Comparison of ENCODE assay signal across 28 cellular contexts in the genomic region with DNA sequence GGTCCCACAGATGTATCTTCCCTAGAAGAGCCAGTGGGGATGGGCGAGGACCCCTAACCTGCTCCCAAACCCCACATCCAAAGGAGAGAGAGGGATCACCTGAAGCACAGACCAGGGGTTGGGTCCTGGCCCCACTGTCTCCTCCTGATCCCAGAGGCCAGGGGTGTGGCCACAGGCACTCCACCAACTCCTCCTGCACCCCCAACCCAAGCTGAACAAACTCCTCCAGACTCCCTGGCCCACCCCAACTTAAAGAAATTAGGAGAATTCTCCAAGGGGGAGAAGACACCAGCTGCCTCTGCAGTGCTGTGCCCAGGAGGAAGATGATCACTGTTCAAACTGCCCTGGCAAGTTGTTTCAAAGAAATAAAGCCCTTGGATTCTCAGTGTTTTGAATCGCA. TPM values are rescaled to one million over a fixed set of nuclear protein-coding genes. Genes with fewer than 3 reads are reported as not detected.
A peak's percentile ranks its signal among the peaks of the same experiment; 100 is the strongest.
DNase-seq lines count a peak whose midpoint lies in the region; ATAC-seq and TF ChIP-seq lines count a peak whose summit lies in the region.
"Had no signal": no experiment of that assay in that cellular context is flagged by ENCODE, and none has a peak within 500 bp of the region (broad histone marks: within the 10 kb centered on the region; RNA-seq: fewer than 3 reads in every experiment).

No MANE protein-coding gene starts in this region.

- H3K9ac ChIP-seq in endodermal cell (ENCODE audit: extremely low read depth, low read length, poor library complexity, severe bottlenecking): no peak overlapping the region
- H3K9ac ChIP-seq: BLaER1 had no signal

- CTCF ChIA-PET in GM10248 (lab: Yijun Ruan, JAX): no interaction called here

- POLR2A ChIA-PET in GM10248 (lab: Yijun Ruan, JAX): no interaction called here

- no peak for TF ChIP-seq CTCF in GM10248 (IDR thresholded peaks at IDR 0.05; ENCODE audit: control extremely low read depth, extremely low read depth, low read depth, missing control alignments)
- no peak for TF ChIP-seq CTCF in endodermal cell (conservative IDR thresholded peaks at IDR 0.05)
- no peak for TF ChIP-seq CTCF in brain microvascular endothelial cell (IDR thresholded peaks at IDR 0.05; ENCODE audit: low read depth, low read length, missing control alignments)

- H3K4me1 ChIP-seq in endodermal cell (ENCODE audit: control insufficient read depth, insufficient read depth, low read length): no peaks in the 10 kb centered on the region
- H3K4me1 ChIP-seq: A549, BE2C, BLaER1 had no signal

- no peak overlapping the region for H3K4me3 Mint-ChIP-seq in endodermal cell
- H3K4me3 Mint-ChIP-seq: CD14-positive monocyte; CD4-positive, alpha-beta memory T cell; CD4-positive, CD25-positive, alpha-beta regulatory T cell; CD8-positive, alpha-beta memory T cell had no signal

- H3K9me3 Mint-ChIP-seq in endodermal cell: no peaks in the 10 kb centered on the region
- H3K9me3 Mint-ChIP-seq: CD4-positive, alpha-beta memory T cell had no signal

- ATAC-seq in GM18498 (IDR thresholded peaks at IDR 0.05; ENCODE audit: unreplicated experiment): no peak
- ATAC-seq: A549 had no signal

- H3K27ac Mint-ChIP-seq in endodermal cell: no peak overlapping the region
- H3K27ac Mint-ChIP-seq: CD14-positive monocyte; CD4-positive, alpha-beta memory T cell; CD4-positive, CD25-positive, alpha-beta regulatory T cell had no signal

- no peaks in the 10 kb centered on the region for H3K4me1 Mint-ChIP-seq in endodermal cell
- H3K4me1 Mint-ChIP-seq: CD14-positive monocyte; CD4-positive, alpha-beta memory T cell; CD4-positive, CD25-positive, alpha-beta regulatory T cell; CD8-positive, alpha-beta memory T cell had no signal

- WGBS in endodermal cell (ENCODE audit: insufficient coverage in 1 of 2, insufficient read length in 1 of 2), 2 experiments: 75 to 83% methylated on average over 1 to 2 of the region's 2 CpGs

- in situ Hi-C loops in brain microvascular endothelial cell (cut with HindIII; ENCODE audit: low pct_ligation_motif_present, low sequenced_read_pairs): no loop called here

- no peaks in the 10 kb centered on the region for H3K27me3 ChIP-seq in endodermal cell (ENCODE audit: control insufficient read depth, insufficient read depth, low read length, poor library complexity, severe bottlenecking)
- no peaks in the 10 kb centered on the region for H3K27me3 ChIP-seq in brain microvascular endothelial cell (replicated peaks)
- H3K27me3 ChIP-seq: BE2C, BLaER1 had no signal

- H3K27ac ChIP-seq in endodermal cell (ENCODE audit: low read depth, low read length) (no peak overlapping the region), brain microvascular endothelial cell (no peak overlapping the region)
- H3K27ac ChIP-seq: 22Rv1, A549, BLaER1 had no signal

- H3K36me3 ChIP-seq in endodermal cell (ENCODE audit: control insufficient read depth, insufficient read depth, low read length) (no peaks in the 10 kb centered on the region), brain microvascular endothelial cell (replicated peaks) (no peaks in the 10 kb centered on the region)
- H3K36me3 ChIP-seq: BE2C, BLaER1 had no signal

- H3K27me3 Mint-ChIP-seq in endodermal cell (ENCODE audit: insufficient read depth): no peaks in the 10 kb centered on the region

- DNase-seq in AG20443 (ENCODE audit: low spot score): peak; percentile 3
- DNase-seq in GM10248 (ENCODE audit: extremely low spot score): peak; percentile 1
- DNase-seq in endodermal cell: peak; percentile 14
- DNase-seq in mesenteric fat pad (ENCODE audit: low spot score): peak; percentile 64
- DNase-seq in NCI-H748 treated with DMSO at 0.1 percent for 48 hours (lab: John Stamatoyannopoulos, UW): no peak
- no peak for DNase-seq in GDM1 (lab: John Stamatoyannopoulos, UW)
- no peak for DNase-seq in brain microvascular endothelial cell
- DNase-seq: BE2C; C1 segment of cervical spinal cord; CD4-positive, alpha-beta memory T cell; CD4-positive, CD25-positive, alpha-beta regulatory T cell; CD8-positive, alpha-beta memory T cell; COR-L47; DMS 273 treated with DMSO at 0.1 percent for 48 hours; DMS153; DMS53; DMS79; DND-41; EL; GF-D8 had no signal

- no peaks in the 10 kb centered on the region for H3K36me3 Mint-ChIP-seq in endodermal cell (ENCODE audit: low read depth)
- H3K36me3 Mint-ChIP-seq: CD14-positive monocyte; CD4-positive, alpha-beta memory T cell; CD4-positive, CD25-positive, alpha-beta regulatory T cell; CD8-positive, alpha-beta memory T cell had no signal

- H3K9me3 ChIP-seq in endodermal cell (ENCODE audit: control insufficient read depth, low read length): no peaks in the 10 kb centered on the region
- H3K9me3 ChIP-seq: A549, BE2C, BLaER1 had no signal

- H3K4me3 ChIP-seq in endodermal cell (ENCODE audit: low read length) (no peak overlapping the region), brain microvascular endothelial cell (ENCODE audit: low read depth, low read length) (no peak overlapping the region)
- H3K4me3 ChIP-seq: A549, BLaER1 had no signal

RNA-seq across cellular contexts. Expression of a gene that starts 4.5 kb away (rescaled TPM):
- total RNA-seq in endodermal cell (not detected), mesenteric fat pad (not detected)
- polyA plus RNA-seq in endodermal cell (2013, experiment 1 of 2): not detected
- polyA plus RNA-seq in endodermal cell (2013, experiment 2 of 2): not detected
- total RNA-seq: A172; CD4-positive, alpha-beta memory T cell; CD4-positive, CD25-positive, alpha-beta regulatory T cell; CD8-positive, alpha-beta memory T cell; Daoy; G401 had no signal
- polyA plus RNA-seq: A549; CD14-positive monocyte; CD4-positive, alpha-beta memory T cell; CD4-positive, CD25-positive, alpha-beta regulatory T cell; CD8-positive, alpha-beta memory T cell had no signal

RNA-seq across cellular contexts. Expression of a gene that starts 22.2 kb away (rescaled TPM):
- total RNA-seq in endodermal cell (not detected), mesenteric fat pad (not detected)
- not detected for polyA plus RNA-seq in endodermal cell (2013, experiment 1 of 2)
- not detected for polyA plus RNA-seq in endodermal cell (2013, experiment 2 of 2)
- total RNA-seq: A172; CD4-positive, alpha-beta memory T cell; CD4-positive, CD25-positive, alpha-beta regulatory T cell; CD8-positive, alpha-beta memory T cell; Daoy had no signal
- polyA plus RNA-seq: A549; CD14-positive monocyte; CD4-positive, alpha-beta memory T cell; CD4-positive, CD25-positive, alpha-beta regulatory T cell; CD8-positive, alpha-beta memory T cell had no signal

RNA-seq across cellular contexts. Expression of a gene that starts 23.0 kb away (rescaled TPM):
- total RNA-seq in endodermal cell (not detected), mesenteric fat pad (not detected)
- polyA plus RNA-seq in endodermal cell (2013, experiment 1 of 2): not detected
- not detected for polyA plus RNA-seq in endodermal cell (2013, experiment 2 of 2)
- total RNA-seq: A172; CD4-positive, alpha-beta memory T cell; CD4-positive, CD25-positive, alpha-beta regulatory T cell; CD8-positive, alpha-beta memory T cell; Daoy; G401 had no signal
- polyA plus RNA-seq: A549; CD14-positive monocyte; CD4-positive, alpha-beta memory T cell; CD4-positive, CD25-positive, alpha-beta regulatory T cell; CD8-positive, alpha-beta memory T cell had no signal

RNA-seq across cellular contexts. Expression of a gene that starts 53.1 kb away (rescaled TPM):
- total RNA-seq in endodermal cell: under 1 TPM in 1 of 2 donors, not detected in 1; 0.24 TPM
- polyA plus RNA-seq in endodermal cell (2013, experiment 1 of 2): not detected
- not detected for polyA plus RNA-seq in endodermal cell (2013, experiment 2 of 2)
- total RNA-seq in mesenteric fat pad: 0.19 TPM
- total RNA-seq: A172; CD4-positive, alpha-beta memory T cell; CD4-positive, CD25-positive, alpha-beta regulatory T cell; CD8-positive, alpha-beta memory T cell; Daoy; G401 had no signal
- polyA plus RNA-seq: A549; CD14-positive monocyte; CD4-positive, alpha-beta memory T cell; CD4-positive, CD25-positive, alpha-beta regulatory T cell; CD8-positive, alpha-beta memory T cell had no signal

Comparison
In these comparisons a context has a peak if more than half of its experiments do, and no peak if none do; other contexts are left out.
1. DNase-seq: peak in AG20443 (single experiment), GM10248 (single experiment), endodermal cell (single experiment) and mesenteric fat pad (single experiment); none in NCI-H748 treated with DMSO at 0.1 percent for 48 hours (single experiment), GDM1 (single experiment) and brain microvascular endothelial cell (single experiment).